Comparison of ENCODE assay signal across 11 cellular contexts in the genomic region with DNA sequence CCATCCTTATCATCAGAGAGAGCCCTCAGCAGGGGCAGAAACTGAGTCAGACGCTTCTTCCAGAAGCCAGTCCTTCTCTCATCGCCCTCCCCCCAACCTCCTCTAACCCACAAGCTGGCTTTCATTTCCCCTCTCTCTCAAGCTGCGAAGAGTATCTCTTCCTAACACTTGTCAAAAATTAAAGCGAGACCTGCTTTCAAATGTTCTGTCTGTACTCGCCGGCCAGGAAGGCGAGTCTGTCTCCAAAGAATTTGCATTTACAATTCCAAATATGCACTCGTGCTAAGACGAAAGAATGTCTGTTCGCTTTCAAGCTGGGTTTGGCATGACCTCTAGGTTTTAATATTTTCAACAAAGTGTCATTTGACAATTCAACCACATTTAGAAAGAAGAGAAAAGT.
A peak's percentile ranks its signal among the peaks of the same experiment; 100 is the strongest.
DNase-seq lines count a peak whose midpoint lies in the region; ATAC-seq, FAIRE-seq and TF ChIP-seq lines count a peak whose summit lies in the region.
"Had no signal": no experiment of that assay in that cellular context is flagged by ENCODE, and none has a peak within 500 bp of the region (broad histone marks: within the 10 kb centered on the region; RNA-seq: fewer than 3 reads in every experiment).

No MANE protein-coding gene starts in this region.

- TF ChIP-seq POLR2A in GM12891 (IDR thresholded peaks at IDR 0.05; ENCODE audit: low read depth, low read length) = no peak

- no peaks in the 10 kb centered on the region for H3K36me3 Mint-ChIP-seq in stimulated activated memory B cell treated with anti-CD40 and anti-IgM and Interleukin-4, amounts not matched to agents 10 μg/mL and 1 μg/mL and 100 μg/mL, for 72 hours

- no peak overlapping the region for H3K9ac ChIP-seq in SK-N-MC (ENCODE audit: insufficient read length)

- H3K4me3 ChIP-seq in SK-N-MC (peak overlapping the region; percentile 6; the same call in 1 of the 2 replicates), fibroblast of pulmonary artery (replicated peaks; ENCODE audit: low read depth, low read length) (no peak overlapping the region)
- H3K4me3 ChIP-seq: right lobe of liver had no signal

- no peak overlapping the region for H3K4me3 Mint-ChIP-seq in stimulated activated memory B cell treated with anti-CD40 and anti-IgM and Interleukin-4, amounts not matched to agents 10 μg/mL and 1 μg/mL and 100 μg/mL, for 72 hours
- no peak overlapping the region for H3K4me3 Mint-ChIP-seq in stimulated activated naive CD8-positive, alpha-beta T cell treated with anti-CD3 and anti-CD28 coated beads, Interleukin-15, amount 100 ng/mL, for 72 hours

- DNase-seq in GM12891 (ENCODE audit: insufficient read length, low spot score) (no peak), SK-N-MC (ENCODE audit: low read depth, low spot score) (no peak), fibroblast of pulmonary artery (ENCODE audit: low read depth) (peak; percentile 39)
- no peak for DNase-seq in stimulated activated naive CD8-positive, alpha-beta T cell treated with anti-CD3 and anti-CD28 coated beads, Interleukin-15, amount 100 ng/mL, for 72 hours
- DNase-seq: cortex of kidney, DMS 273 treated with DMSO at 0.1 percent for 48 hours, right lobe of liver, T1000 had no signal

- peaks cover 1% of the 10 kb centered on the region for H3K9me3 Mint-ChIP-seq in stimulated activated memory B cell treated with anti-CD40 and anti-IgM and Interleukin-4, amounts not matched to agents 10 μg/mL and 1 μg/mL and 100 μg/mL, for 72 hours
- H3K9me3 Mint-ChIP-seq in stimulated activated naive CD8-positive, alpha-beta T cell treated with anti-CD3 and anti-CD28 coated beads, Interleukin-15, amount 100 ng/mL, for 72 hours = no peaks in the 10 kb centered on the region

- no peak for TF ChIP-seq CTCF in fibroblast of pulmonary artery (IDR thresholded peaks at IDR 0.05; ENCODE audit: low read length, missing control alignments)

- no peak for FAIRE-seq in GM12891 (lab: Jason Lieb, UNC)

- no peak overlapping the region for H3K27ac ChIP-seq in SK-N-MC
- H3K27ac ChIP-seq: right lobe of liver had no signal

- no peaks in the 10 kb centered on the region for H3K9me3 ChIP-seq in SK-N-MC (ENCODE audit: low read depth, low read length)
- H3K9me3 ChIP-seq: right lobe of liver had no signal

- peaks cover 12% of the 10 kb centered on the region for H3K4me1 Mint-ChIP-seq in stimulated activated memory B cell treated with anti-CD40 and anti-IgM and Interleukin-4, amounts not matched to agents 10 μg/mL and 1 μg/mL and 100 μg/mL, for 72 hours
- peaks cover 17% of the 10 kb centered on the region for H3K4me1 Mint-ChIP-seq in stimulated activated naive CD8-positive, alpha-beta T cell treated with anti-CD3 and anti-CD28 coated beads, Interleukin-15, amount 100 ng/mL, for 72 hours

- peak; percentile 36 for ATAC-seq in stimulated activated memory B cell treated with anti-CD40 and anti-IgM and Interleukin-4, amounts not matched to agents 10 μg/mL and 1 μg/mL and 100 μg/mL, for 72 hours
- no peak for ATAC-seq in HG03442 (IDR thresholded peaks at IDR 0.05; ENCODE audit: unreplicated experiment)
- ATAC-seq in stimulated activated naive CD8-positive, alpha-beta T cell treated with anti-CD3 and anti-CD28 coated beads, Interleukin-15, amount 100 ng/mL, for 72 hours = no peak
- no peak for ATAC-seq in HG02763 (IDR thresholded peaks at IDR 0.05; ENCODE audit: unreplicated experiment)

- peaks cover 26% of the 10 kb centered on the region for H3K27me3 Mint-ChIP-seq in stimulated activated memory B cell treated with anti-CD40 and anti-IgM and Interleukin-4, amounts not matched to agents 10 μg/mL and 1 μg/mL and 100 μg/mL, for 72 hours
- peaks cover 30% of the 10 kb centered on the region for H3K27me3 Mint-ChIP-seq in stimulated activated naive CD8-positive, alpha-beta T cell treated with anti-CD3 and anti-CD28 coated beads, Interleukin-15, amount 100 ng/mL, for 72 hours

- H3K27ac Mint-ChIP-seq in stimulated activated memory B cell treated with anti-CD40 and anti-IgM and Interleukin-4, amounts not matched to agents 10 μg/mL and 1 μg/mL and 100 μg/mL, for 72 hours = no peak overlapping the region
- no peak overlapping the region for H3K27ac Mint-ChIP-seq in stimulated activated naive CD8-positive, alpha-beta T cell treated with anti-CD3 and anti-CD28 coated beads, Interleukin-15, amount 100 ng/mL, for 72 hours

- H3K36me3 ChIP-seq in SK-N-MC (ENCODE audit: insufficient read depth, low read length) = no peaks in the 10 kb centered on the region
- H3K36me3 ChIP-seq: right lobe of liver had no signal

TF ChIP-seq in GM12891, 5 proteins besides CTCF, POLR2A, EP300 and RAD21:
- TF ChIP-seq SPI1 (IDR thresholded peaks at IDR 0.05; ENCODE audit: low read depth, low read length) = peak; percentile 67
- no peak for TF ChIP-seq POU2F2 (IDR thresholded peaks at IDR 0.05; ENCODE audit: low read depth, low read length)
- TF ChIP-seq PAX5 (IDR thresholded peaks at IDR 0.05; ENCODE audit: insufficient read depth, low read length, severe bottlenecking) = no peak
- TF ChIP-seq POLR2AphosphoS5 (IDR thresholded peaks at IDR 0.05; ENCODE audit: low read depth, low read length) = no peak
- TF ChIP-seq TAF1 (IDR thresholded peaks at IDR 0.05; ENCODE audit: low read depth, low read length) = no peak
TF ChIP-seq in GM12891: peak in this region for 1.
